ENCODE assay signal across 9 cellular contexts in genomic region chr11:27694992-27695391, GRCh38. TPM values are rescaled to one million over a fixed set of nuclear protein-coding genes. Genes with fewer than 3 reads are reported as not detected.
DNase-seq lines count a peak whose midpoint lies in the region; ATAC-seq and TF ChIP-seq lines count a peak whose summit lies in the region.
"Had no signal": no experiment of that assay in that cellular context is flagged by ENCODE, and none has a peak within 500 bp of the region (broad histone marks: within the 10 kb centered on the region; RNA-seq: fewer than 3 reads in every experiment).

No MANE protein-coding gene starts in this region.

- H3K27me3 ChIP-seq in mammary epithelial cell (ENCODE audit: insufficient read depth, low read length) = no peaks in the 10 kb centered on the region
- peaks cover 7% of the 10 kb centered on the region for H3K27me3 ChIP-seq in CD8-positive, alpha-beta T cell (ENCODE audit: insufficient read depth, low read length)

- no peak overlapping the region for H3K4me3 Mint-ChIP-seq in progenitor cell of endocrine pancreas (ENCODE audit: low read depth)
- H3K4me3 Mint-ChIP-seq in effector memory CD8-positive, alpha-beta T cell = no peak overlapping the region
- H3K4me3 Mint-ChIP-seq in CD8-positive, alpha-beta T cell = no peak overlapping the region

- no peaks in the 10 kb centered on the region for H3K79me2 ChIP-seq in mammary epithelial cell (ENCODE audit: insufficient read depth, low read length)

- H2AFZ ChIP-seq in mammary epithelial cell (ENCODE audit: low read depth, low read length) = no peak overlapping the region

- peaks cover 18% of the 10 kb centered on the region for H3K4me1 Mint-ChIP-seq in progenitor cell of endocrine pancreas (ENCODE audit: low read depth)
- H3K4me1 Mint-ChIP-seq in effector memory CD8-positive, alpha-beta T cell (ENCODE audit: low read depth in 2 of 2) = peaks cover 8% of the 10 kb centered on the region in 2 donors
- peaks cover 16% of the 10 kb centered on the region for H3K4me1 Mint-ChIP-seq in CD8-positive, alpha-beta T cell (ENCODE audit: low read depth)

- CTCF ChIA-PET in mammary epithelial cell (lab: Charles Lee; ENCODE audit: low non-redundant PET) = interaction anchor here (0.7 kb wide), 1 partner anchor 204 kb away, joined by 3 read pairs; no protein-coding TSS in a partner anchor
- CTCF ChIA-PET in CD8-positive, alpha-beta T cell (lab: Charles Lee) = no interaction called here

- in situ Hi-C loops in mammary epithelial cell (cut with MboI; ENCODE audit: low sequenced_read_pairs in 2 of 2) = no loop called here

- no peak overlapping the region for H3K4me3 ChIP-seq in mammary epithelial cell (replicated peaks in 1 of 3; ENCODE audit: insufficient read depth in 1 of 3, low read depth in 2 of 3, low read length in 3 of 3)
- H3K4me3 ChIP-seq in CD8-positive, alpha-beta T cell (ENCODE audit: low read depth, low read length) = no peak overlapping the region

- DNase-seq in NCI-H2196 (lab: John Stamatoyannopoulos, UW; ENCODE audit: unreplicated experiment) (peak; percentile 8), NCI-H2196 treated with DMSO at 0.1 percent for 48 hours (lab: John Stamatoyannopoulos, UW; ENCODE audit: unreplicated experiment) (no peak), NAMALWA (ENCODE audit: low spot score) (peak; percentile 21), mammary epithelial cell (no peak), progenitor cell of endocrine pancreas (ENCODE audit: low spot score, unreplicated experiment) (no peak), DMS153 (lab: John Stamatoyannopoulos, UW) (no peak)
- DNase-seq in effector memory CD8-positive, alpha-beta T cell = no peak
- DNase-seq in CD8-positive, alpha-beta T cell = no peak
- DNase-seq: activated gamma-delta T cell had no signal

- dilution Hi-C loops in mammary epithelial cell (cut with HindIII; ENCODE audit: low sequenced_read_pairs) = no loop called here

- peaks cover 15% of the 10 kb centered on the region for H3K4me1 ChIP-seq in mammary epithelial cell (ENCODE audit: insufficient read depth, low read length)
- H3K4me1 ChIP-seq in CD8-positive, alpha-beta T cell (ENCODE audit: insufficient read depth, low read length) = peaks cover 10% of the 10 kb centered on the region

- no peaks in the 10 kb centered on the region for H3K36me3 ChIP-seq in mammary epithelial cell (ENCODE audit: insufficient read depth, low read length)
- H3K36me3 ChIP-seq in CD8-positive, alpha-beta T cell (ENCODE audit: insufficient read depth, low read length) = no peaks in the 10 kb centered on the region

- H3K36me3 Mint-ChIP-seq in progenitor cell of endocrine pancreas (ENCODE audit: insufficient read depth) = no peaks in the 10 kb centered on the region
- H3K36me3 Mint-ChIP-seq in effector memory CD8-positive, alpha-beta T cell (ENCODE audit: insufficient read depth) = peaks cover 3% of the 10 kb centered on the region
- no peaks in the 10 kb centered on the region for H3K36me3 Mint-ChIP-seq in CD8-positive, alpha-beta T cell

- POLR2A ChIA-PET in CD8-positive, alpha-beta T cell (lab: Charles Lee) = no interaction called here

- H3K9me3 Mint-ChIP-seq in progenitor cell of endocrine pancreas (ENCODE audit: low read depth) = no peaks in the 10 kb centered on the region
- H3K9me3 Mint-ChIP-seq in effector memory CD8-positive, alpha-beta T cell = no peaks in the 10 kb centered on the region
- H3K9me3 Mint-ChIP-seq in CD8-positive, alpha-beta T cell = no peaks in the 10 kb centered on the region

- no peaks in the 10 kb centered on the region for H4K20me1 ChIP-seq in mammary epithelial cell (ENCODE audit: insufficient read depth, low read length)

- TF ChIP-seq CTCF in mammary epithelial cell (conservative IDR thresholded peaks at IDR 0.05 in 1 of 2, IDR thresholded peaks at IDR 0.05 in 1 of 2; ENCODE audit: extremely low read depth in 1 of 2, insufficient read depth in 1 of 2, low read depth in 1 of 2, low read length in 2 of 2) (peak; percentile 24 to 36), progenitor cell of endocrine pancreas (IDR thresholded peaks at IDR 0.05; ENCODE audit: unreplicated experiment) (peak; percentile 52)
- TF ChIP-seq CTCF in CD8-positive, alpha-beta T cell (IDR thresholded peaks at IDR 0.05) = no peak

- no peak overlapping the region for H3K27ac ChIP-seq in mammary epithelial cell (ENCODE audit: insufficient read depth, low read depth, low read length)
- H3K27ac ChIP-seq in CD8-positive, alpha-beta T cell (ENCODE audit: low read depth, low read length) = no peak overlapping the region

- no peak overlapping the region for H3K27ac Mint-ChIP-seq in progenitor cell of endocrine pancreas
- H3K27ac Mint-ChIP-seq in effector memory CD8-positive, alpha-beta T cell = no peak overlapping the region
- H3K27ac Mint-ChIP-seq in CD8-positive, alpha-beta T cell = no peak overlapping the region

- H3K9me3 ChIP-seq in mammary epithelial cell (replicated peaks; ENCODE audit: insufficient read depth, low read length) = no peaks in the 10 kb centered on the region
- H3K9me3 ChIP-seq in CD8-positive, alpha-beta T cell (ENCODE audit: low read length) = no peaks in the 10 kb centered on the region

- no peak overlapping the region for H3K9ac ChIP-seq in mammary epithelial cell (ENCODE audit: insufficient read depth, low read length)

- no peak for ATAC-seq in effector memory CD8-positive, alpha-beta T cell (replicated peaks)
- no peak for ATAC-seq in CD8-positive, alpha-beta T cell

- peaks cover 12% of the 10 kb centered on the region for H3K27me3 Mint-ChIP-seq in progenitor cell of endocrine pancreas
- peaks cover 35 to 37% of the 10 kb centered on the region in 2 donors for H3K27me3 Mint-ChIP-seq in effector memory CD8-positive, alpha-beta T cell
- peaks cover 35% of the 10 kb centered on the region for H3K27me3 Mint-ChIP-seq in CD8-positive, alpha-beta T cell (ENCODE audit: low read depth)

- intact Hi-C loops in mammary epithelial cell (cut with micrococcal nuclease) = loop anchor here (5.0 kb wide), 2 partner anchors 53 to 1577 kb away; no protein-coding TSS in a partner anchor
- intact Hi-C loops in CD8-positive, alpha-beta T cell (cut with DNase I, micrococcal nuclease) = loop anchor here in 1 of 2 experiments (5.0 kb wide), 1 partner anchor 837 kb away; no protein-coding TSS in a partner anchor

- WGBS in mammary epithelial cell (ENCODE audit: low coverage, missing lambda C conversion rate) = 12% methylated on average over 3 of the region's 3 CpGs

- H3K4me2 ChIP-seq in mammary epithelial cell (ENCODE audit: insufficient read depth, low read depth, low read length) = no peak overlapping the region

- BruUV-seq in mammary epithelial cell (replicated peaks; lab: Mats Ljungman, UMichigan) = no TSS peak

RNA-seq across cellular contexts. Expression of gene BDNF, which starts 5.3 kb away (rescaled TPM):
- 1 to 10 TPM; 1.4 to 2.5 TPM for total RNA-seq in mammary epithelial cell
- polyA plus RNA-seq in mammary epithelial cell = 0.74 TPM
- 1.3 TPM for polyA minus RNA-seq in mammary epithelial cell
- total RNA-seq in progenitor cell of endocrine pancreas = 2.7 and 3.5 TPM in 2 replicates
- total RNA-seq in CD8-positive, alpha-beta T cell = not detected

Comparison
In these comparisons a context has a peak if more than half of its experiments do, and no peak if none do; other contexts are left out.
1. DNase-seq: peak in NCI-H2196 (single experiment) and NAMALWA (single experiment); none in NCI-H2196 treated with DMSO at 0.1 percent for 48 hours (single experiment), mammary epithelial cell (single experiment), progenitor cell of endocrine pancreas (single experiment), DMS153 (single experiment), effector memory CD8-positive, alpha-beta T cell (0 of 3) and CD8-positive, alpha-beta T cell (0 of 7).